Comparison of ENCODE assay signal across 11 cellular contexts in genomic region chr3:139455855-139456254, GRCh38. TPM values are rescaled to one million over a fixed set of nuclear protein-coding genes. Genes with fewer than 3 reads are reported as not detected.
DNase-seq lines count a peak whose midpoint lies in the region; ATAC-seq, FAIRE-seq and TF ChIP-seq lines count a peak whose summit lies in the region.
"Had no signal": no experiment of that assay in that cellular context is flagged by ENCODE, and none has a peak within 500 bp of the region (broad histone marks: within the 10 kb centered on the region; RNA-seq: fewer than 3 reads in every experiment).

No MANE protein-coding gene starts in this region.

- H3K9me3 ChIP-seq in small intestine (ENCODE audit: control insufficient read depth, low read depth) = no peaks in the 10 kb centered on the region
- no peaks in the 10 kb centered on the region for H3K9me3 ChIP-seq in upper lobe of left lung

- no peak overlapping the region for H3K27ac Mint-ChIP-seq in WTC11
- H3K27ac Mint-ChIP-seq: brain had no signal

- no peaks in the 10 kb centered on the region for H3K36me3 Mint-ChIP-seq in WTC11

- no peak overlapping the region for H3K4me3 Mint-ChIP-seq in WTC11
- H3K4me3 Mint-ChIP-seq: brain had no signal

- CTCF ChIA-PET in WTC11 (lab: Charles Lee) = no interaction called here

- H3K36me3 ChIP-seq in small intestine (ENCODE audit: control insufficient read depth in 2 of 2, insufficient read depth in 2 of 2, low read length in 2 of 2) (peaks cover 0 to 36% of the 10 kb centered on the region in 2 donors), upper lobe of left lung (no peaks in the 10 kb centered on the region)

- H3K27ac ChIP-seq in small intestine (ENCODE audit: low read depth in 1 of 2, low read length in 1 of 2) (no peak overlapping the region), upper lobe of left lung (no peak overlapping the region)
- H3K27ac ChIP-seq: SK-N-MC had no signal

- H3K27me3 ChIP-seq in small intestine (ENCODE audit: control insufficient read depth in 2 of 2, insufficient read depth in 2 of 2, low read length in 2 of 2) (no peaks in the 10 kb centered on the region), upper lobe of left lung (no peaks in the 10 kb centered on the region)

- peaks cover 3% of the 10 kb centered on the region; the same call in 1 of the 2 replicates for H3K27me3 Mint-ChIP-seq in WTC11 (ENCODE audit: low read depth)
- H3K27me3 Mint-ChIP-seq: brain had no signal

- intact Hi-C loops in Right ventricle myocardium inferior (cut with DNase I) = no loop called here
- intact Hi-C loops in Right ventricle myocardium superior (cut with DNase I) = no loop called here

- peak; percentile 21; the same call in 1 of the 2 replicates for TF ChIP-seq CTCF in WTC11 (IDR thresholded peaks at IDR 0.05)
- TF ChIP-seq CTCF in upper lobe of left lung (IDR thresholded peaks at IDR 0.05) = no peak

- peak; percentile 43 for ATAC-seq in Right ventricle myocardium inferior
- ATAC-seq in Right ventricle myocardium superior (ENCODE audit: poor library complexity) = no peak
- ATAC-seq in WTC11 = peak; percentile 76
- ATAC-seq in GM19324 (IDR thresholded peaks at IDR 0.05; ENCODE audit: low FRiP score, unreplicated experiment) = no peak
- no peak for ATAC-seq in upper lobe of left lung (ENCODE audit: low FRiP score in 2 of 2)
- ATAC-seq in HG02571 (IDR thresholded peaks at IDR 0.05; ENCODE audit: unreplicated experiment) = no peak

- DNase-seq in Right ventricle myocardium inferior (ENCODE audit: missing footprints) (no peak), Right ventricle myocardium superior (no peak), NCI-H1092 treated with DMSO at 0.1 percent for 48 hours (lab: John Stamatoyannopoulos, UW) (peak; percentile 41), WTC11 (ENCODE audit: low spot score) (no peak), small intestine (peak; percentile 3), upper lobe of left lung (no peak)

- FAIRE-seq in small intestine (lab: Jason Lieb, UNC) = no peak

- H3K4me1 ChIP-seq in small intestine (ENCODE audit: control insufficient read depth in 2 of 2, insufficient read depth in 1 of 2, low read depth in 1 of 2, low read length in 1 of 2) (peaks cover 0 to 5% of the 10 kb centered on the region in 2 donors), upper lobe of left lung (no peaks in the 10 kb centered on the region)

- H3K4me3 ChIP-seq in small intestine (ENCODE audit: low read depth in 1 of 2, low read length in 2 of 2) (no peak overlapping the region), upper lobe of left lung (no peak overlapping the region)
- H3K4me3 ChIP-seq: SK-N-MC had no signal

- H3K9me3 Mint-ChIP-seq in WTC11 = no peaks in the 10 kb centered on the region

- POLR2A ChIA-PET in WTC11 (lab: Charles Lee) = no interaction called here

- TF ChIP-seq POLR2A in upper lobe of left lung (IDR thresholded peaks at IDR 0.05) = no peak

- peaks cover 15% of the 10 kb centered on the region for H3K4me1 Mint-ChIP-seq in WTC11
- H3K4me1 Mint-ChIP-seq: brain had no signal

- WGBS in small intestine, 3 donors = 77 to 88% (median 79%) methylated on average over 3 of the region's 3 CpGs
- 68 to 87% methylated on average over 3 of the region's 3 CpGs for WGBS in upper lobe of left lung, 2 donors

- no peak for TF ChIP-seq EP300 in upper lobe of left lung (IDR thresholded peaks at IDR 0.05)

TF ChIP-seq in WTC11, 78 proteins besides CTCF, POLR2A, EP300 and RAD21:
- TF ChIP-seq ATF2 (CRISPR knock-in tag; IDR thresholded peaks at IDR 0.05; ENCODE audit: borderline replicate concordance, low read depth) = no peak
- TF ChIP-seq, protein P1, sequence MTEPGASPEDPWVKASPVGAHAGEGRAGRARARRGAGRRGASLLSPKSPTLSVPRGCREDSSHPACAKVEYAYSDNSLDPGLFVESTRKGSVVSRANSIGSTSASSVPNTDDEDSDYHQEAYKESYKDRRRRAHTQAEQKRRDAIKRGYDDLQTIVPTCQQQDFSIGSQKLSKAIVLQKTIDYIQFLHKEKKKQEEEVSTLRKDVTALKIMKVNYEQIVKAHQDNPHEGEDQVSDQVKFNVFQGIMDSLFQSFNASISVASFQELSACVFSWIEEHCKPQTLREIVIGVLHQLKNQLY (CRISPR knock-in tag; IDR thresholded peaks at IDR 0.05) = no peak
- no peak for TF ChIP-seq STAT6 (CRISPR knock-in tag; conservative IDR thresholded peaks at IDR 0.05; ENCODE audit: low read depth)
- TF ChIP-seq ATF6 (CRISPR knock-in tag; IDR thresholded peaks at IDR 0.05) = no peak
- no peak for TF ChIP-seq TP53 (CRISPR knock-in tag; IDR thresholded peaks at IDR 0.05)
- TF ChIP-seq ZNF512 (CRISPR knock-in tag; IDR thresholded peaks at IDR 0.05; ENCODE audit: borderline replicate concordance) = no peak
- no peak for TF ChIP-seq GABPB1 (CRISPR knock-in tag; IDR thresholded peaks at IDR 0.05)
- no peak for TF ChIP-seq CBFB (CRISPR knock-in tag; IDR thresholded peaks at IDR 0.05; ENCODE audit: low read depth)
- no peak for TF ChIP-seq SP1 (CRISPR knock-in tag; conservative IDR thresholded peaks at IDR 0.05)
- no peak for TF ChIP-seq CREM (CRISPR knock-in tag; IDR thresholded peaks at IDR 0.05)
- TF ChIP-seq ZNF416 (CRISPR knock-in tag; IDR thresholded peaks at IDR 0.05) = no peak
- TF ChIP-seq, protein P2, sequence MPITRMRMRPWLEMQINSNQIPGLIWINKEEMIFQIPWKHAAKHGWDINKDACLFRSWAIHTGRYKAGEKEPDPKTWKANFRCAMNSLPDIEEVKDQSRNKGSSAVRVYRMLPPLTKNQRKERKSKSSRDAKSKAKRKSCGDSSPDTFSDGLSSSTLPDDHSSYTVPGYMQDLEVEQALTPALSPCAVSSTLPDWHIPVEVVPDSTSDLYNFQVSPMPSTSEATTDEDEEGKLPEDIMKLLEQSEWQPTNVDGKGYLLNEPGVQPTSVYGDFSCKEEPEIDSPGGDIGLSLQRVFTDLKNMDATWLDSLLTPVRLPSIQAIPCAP (CRISPR knock-in tag; IDR thresholded peaks at IDR 0.05) = no peak

RNA-seq across cellular contexts. Expression of gene RBP2, which starts 20.5 kb away (rescaled TPM):
- not detected for total RNA-seq in Right ventricle myocardium inferior
- total RNA-seq in Right ventricle myocardium superior = not detected
- total RNA-seq in WTC11 (2021) = not detected in 3 replicates
- polyA plus RNA-seq in small intestine = over 10,000 TPM in 1 of 3 donors, 1,000 to 10,000 TPM in 2; 1,676 to 12,637 (median 5,876) TPM
- total RNA-seq in upper lobe of left lung = 1 to 10 TPM in 2 of 6 donors, under 1 TPM in 2, not detected in 2; 0.64 to 4.4 (median 1.1) TPM
- total RNA-seq: MCF 10A had no signal

Comparison
In these comparisons a context has a peak if more than half of its experiments do, and no peak if none do; other contexts are left out.
1. ATAC-seq: peak in Right ventricle myocardium inferior (single experiment) and WTC11 (single experiment); none in Right ventricle myocardium superior (single experiment), GM19324 (single experiment), upper lobe of left lung (0 of 2) and HG02571 (single experiment).
2. DNase-seq: peak in NCI-H1092 treated with DMSO at 0.1 percent for 48 hours (single experiment) and small intestine (single experiment); none in Right ventricle myocardium inferior (single experiment), Right ventricle myocardium superior (single experiment), WTC11 (single experiment) and upper lobe of left lung (0 of 2).